9 cellular contexts compared by ENCODE assay signal in genomic region chr16:15434425-15435215, GRCh38. TPM values are rescaled to one million over a fixed set of nuclear protein-coding genes. Genes with fewer than 3 reads are reported as not detected.
DNase-seq lines count a peak whose midpoint lies in the region; ATAC-seq, FAIRE-seq and TF ChIP-seq lines count a peak whose summit lies in the region.
"Had no signal": no experiment of that assay in that cellular context is flagged by ENCODE, and none has a peak within 500 bp of the region (broad histone marks: within the 10 kb centered on the region; RNA-seq: fewer than 3 reads in every experiment).

TSS of gene BMERB1 (plus strand) at chr16:15434588. CDS start at chr16:15434654, 66 bp downstream.

- H3K4me3 Mint-ChIP-seq in glutamatergic neuron (ENCODE audit: unreplicated experiment): peak within 1 kb of the TSS; percentile 90

- no peak within 1 kb of the TSS for H3K27ac ChIP-seq in SJSA1
- H3K27ac ChIP-seq in substantia nigra (ENCODE audit: low read depth, low read length, poor library complexity, severe bottlenecking): peak within 1 kb of the TSS; percentile 67

- H3K4me3 ChIP-seq in SJSA1: peak within 1 kb of the TSS; percentile 80

- no peaks in the 10 kb centered on the region for H3K9me3 ChIP-seq in SJSA1 (replicated peaks)

- ATAC-seq in GM19452 (IDR thresholded peaks at IDR 0.05; ENCODE audit: unreplicated experiment) (no peak), GM21515 (IDR thresholded peaks at IDR 0.05; ENCODE audit: unreplicated experiment) (no peak)

- TF ChIP-seq CTCF in glutamatergic neuron (IDR thresholded peaks at IDR 0.05; ENCODE audit: partially characterized antibody, unreplicated experiment): no peak

- FAIRE-seq in H54 (lab: Jason Lieb, UNC): no peak
- FAIRE-seq: islet of Langerhans had no signal

- H3K9me3 Mint-ChIP-seq in glutamatergic neuron (ENCODE audit: unreplicated experiment): peaks cover 4% of the 10 kb centered on the region

- H3K27me3 ChIP-seq in SJSA1 (replicated peaks): no peaks in the 10 kb centered on the region

- TF ChIP-seq POLR2A in H54 (IDR thresholded peaks at IDR 0.05; ENCODE audit: low read depth, low read length): peak; percentile 71

- no peaks in the 10 kb centered on the region for H3K36me3 ChIP-seq in SJSA1

- H3K27ac Mint-ChIP-seq in glutamatergic neuron (ENCODE audit: unreplicated experiment): peak within 1 kb of the TSS; percentile 94

- DNase-seq in H54 (ENCODE audit: insufficient read length, low spot score) (peak; percentile 64), SJSA1 (ENCODE audit: low read depth in 1 of 2, low spot score in 2 of 2) (peak; percentile 70 to 85), glutamatergic neuron (peak; percentile 94), nucleus accumbens (lab: John Stamatoyannopoulos, UW) (peak in 54 of 56 donors; percentile 37 to 89 (median 80)), substantia nigra (lab: John Stamatoyannopoulos, UW) (peak in 47 of 49 donors; percentile 30 to 89 (median 73))
- DNase-seq in activated naive CD8-positive, alpha-beta T cell treated with anti-CD3 and anti-CD28 coated beads, Interleukin-2, amount 50 U/mL, for 16 hours (ENCODE audit: low read depth, low spot score): peak; percentile 21

- peaks cover 14% of the 10 kb centered on the region for H3K4me1 ChIP-seq in SJSA1 (replicated peaks)

- no peaks in the 10 kb centered on the region for H3K36me3 Mint-ChIP-seq in glutamatergic neuron (ENCODE audit: unreplicated experiment)

- H3K4me1 Mint-ChIP-seq in glutamatergic neuron (ENCODE audit: low read depth, unreplicated experiment): peaks cover 3% of the 10 kb centered on the region

- peaks cover 10% of the 10 kb centered on the region for H3K27me3 Mint-ChIP-seq in glutamatergic neuron (ENCODE audit: unreplicated experiment)

RNA-seq across cellular contexts. Expression of gene BMERB1, which starts in this region (rescaled TPM):
- total RNA-seq in SJSA1 (2014; rRNA removed; shearing (Covaris generic)): 29.1 and 34.6 TPM in 2 replicates
- 65.9 TPM for total RNA-seq in glutamatergic neuron (ENCODE audit: unreplicated experiment)

Comparison
In these comparisons a context has a peak if more than half of its experiments do, and no peak if none do; other contexts are left out.
1. DNase-seq: peak in every context shown above with its lines; median percentile 94 in glutamatergic neuron; 80 in nucleus accumbens; 78 in SJSA1; 73 in substantia nigra; 64 in H54; 21 in activated naive CD8-positive, alpha-beta T cell treated with anti-CD3 and anti-CD28 coated beads, Interleukin-2, amount 50 U/mL, for 16 hours.